Comparison of ENCODE assay signal across 12 cellular contexts in genomic region chr7:131538071-131538790, GRCh38. TPM values are rescaled to one million over a fixed set of nuclear protein-coding genes. Genes with fewer than 3 reads are reported as not detected.
DNase-seq lines count a peak whose midpoint lies in the region; ATAC-seq and TF ChIP-seq lines count a peak whose summit lies in the region.
"Had no signal": no experiment of that assay in that cellular context is flagged by ENCODE, and none has a peak within 500 bp of the region (broad histone marks: within the 10 kb centered on the region; RNA-seq: fewer than 3 reads in every experiment).

No MANE protein-coding gene starts in this region.

- ATAC-seq in left lung (no peak), upper lobe of left lung (ENCODE audit: low FRiP score in 2 of 2) (no peak)

- no peak overlapping the region for H3K9ac ChIP-seq in HUES64 (ENCODE audit: low read depth, low read length)

- no peaks in the 10 kb centered on the region for H3K27me3 ChIP-seq in HUES64 (ENCODE audit: insufficient read depth, low read length)
- H3K27me3 ChIP-seq in left lung, result no peaks in the 10 kb centered on the region
- H3K27me3 ChIP-seq in upper lobe of left lung, result no peaks in the 10 kb centered on the region
- no peaks in the 10 kb centered on the region for H3K27me3 ChIP-seq in tibial artery

- H3K4me3 ChIP-seq in HUES64 (ENCODE audit: low read length) (no peak overlapping the region), left lung (no peak overlapping the region), upper lobe of left lung (no peak overlapping the region), tibial artery (no peak overlapping the region)
- H3K4me3 ChIP-seq: SK-N-MC had no signal

- peaks cover 45% of the 10 kb centered on the region for H3K4me1 Mint-ChIP-seq in chondrocyte (ENCODE audit: low read depth)
- H3K4me1 Mint-ChIP-seq in T-helper 2 cell treated with Interferon-gamma antibody and Interleukin-4, amounts not matched to agents 5 μg/mL and 100 μg/mL, for 36 hours (ENCODE audit: low read depth), result no peaks in the 10 kb centered on the region

- H3K9me3 Mint-ChIP-seq in chondrocyte (ENCODE audit: low read depth), result no peaks in the 10 kb centered on the region
- H3K9me3 Mint-ChIP-seq in T-helper 2 cell treated with Interferon-gamma antibody and Interleukin-4, amounts not matched to agents 5 μg/mL and 100 μg/mL, for 36 hours, result no peaks in the 10 kb centered on the region
- H3K9me3 Mint-ChIP-seq: dendritic cell treated with granulocyte-macrophage colony-stimulating factor and Interleukin-4, amounts not matched to agents 40 ng/mL and 50 ng/mL, for 4 days had no signal

- WGBS in HUES64, result 83% methylated on average over 12 of the region's 12 CpGs
- 85 to 88% methylated on average over 8 to 12 of the region's 12 CpGs for WGBS in upper lobe of left lung, 2 donors

- H3K4me1 ChIP-seq in HUES64 (ENCODE audit: insufficient read depth, low read length) (peaks cover 44% of the 10 kb centered on the region), left lung (peaks cover 0 to 32% of the 10 kb centered on the region in 2 donors), upper lobe of left lung (peaks cover 39 to 53% (median 49%) of the 10 kb centered on the region in 4 donors), tibial artery (peaks cover 0 to 14% (median 3%) of the 10 kb centered on the region in 4 donors)

- H3K27me3 Mint-ChIP-seq in chondrocyte (ENCODE audit: low read depth), result no peaks in the 10 kb centered on the region
- H3K27me3 Mint-ChIP-seq in T-helper 2 cell treated with Interferon-gamma antibody and Interleukin-4, amounts not matched to agents 5 μg/mL and 100 μg/mL, for 36 hours (ENCODE audit: low read depth), result peaks cover 3% of the 10 kb centered on the region
- H3K27me3 Mint-ChIP-seq: dendritic cell treated with granulocyte-macrophage colony-stimulating factor and Interleukin-4, amounts not matched to agents 40 ng/mL and 50 ng/mL, for 4 days had no signal

- TF ChIP-seq EP300 in upper lobe of left lung (IDR thresholded peaks at IDR 0.05), result no peak

- intact Hi-C loops in left lung (cut with DNase I), result no loop called here
- intact Hi-C loops in tibial artery (cut with DNase I; ENCODE audit: low total_unique reads), result no loop called here

- peak; percentile 88 for DNase-seq in chondrocyte (ENCODE audit: low spot score)
- DNase-seq in left lung, result no peak
- no peak for DNase-seq in upper lobe of left lung
- DNase-seq in T-helper 2 cell treated with Interferon-gamma antibody and Interleukin-4, amounts not matched to agents 5 μg/mL and 100 μg/mL, for 36 hours (ENCODE audit: low spot score), result no peak
- no peak for DNase-seq in tibial artery
- no peak for DNase-seq in RPMI8226
- DNase-seq in NCI-H1105 treated with DMSO at 0.1 percent for 48 hours (lab: John Stamatoyannopoulos, UW), result no peak
- DNase-seq: GDM1, NCI-H187 treated with DMSO at 0.1 percent for 48 hours had no signal

- TF ChIP-seq CTCF in chondrocyte (IDR thresholded peaks at IDR 0.05) (no peak), left lung (IDR thresholded peaks at IDR 0.05) (no peak), upper lobe of left lung (IDR thresholded peaks at IDR 0.05) (no peak), tibial artery (IDR thresholded peaks at IDR 0.05) (no peak)

- H3K36me3 ChIP-seq in HUES64 (ENCODE audit: insufficient read depth, low read length) (peaks cover 88% of the 10 kb centered on the region), left lung (no peaks in the 10 kb centered on the region), upper lobe of left lung (no peaks in the 10 kb centered on the region), tibial artery (no peaks in the 10 kb centered on the region)

- no peak for TF ChIP-seq POLR2A in upper lobe of left lung (IDR thresholded peaks at IDR 0.05)

- peak overlapping the region; percentile 68 for H3K27ac ChIP-seq in HUES64 (ENCODE audit: low read depth, low read length)
- peak overlapping the region; percentile 24 to 53 for H3K27ac ChIP-seq in left lung
- H3K27ac ChIP-seq in upper lobe of left lung, result peak overlapping the region; percentile 40 to 85 (median 76)
- no peak overlapping the region for H3K27ac ChIP-seq in tibial artery
- H3K27ac ChIP-seq: SK-N-MC had no signal

- H3K36me3 Mint-ChIP-seq in chondrocyte (ENCODE audit: low read depth), result no peaks in the 10 kb centered on the region
- H3K36me3 Mint-ChIP-seq in T-helper 2 cell treated with Interferon-gamma antibody and Interleukin-4, amounts not matched to agents 5 μg/mL and 100 μg/mL, for 36 hours (ENCODE audit: low read depth), result no peaks in the 10 kb centered on the region

- peak overlapping the region; percentile 78 for H3K27ac Mint-ChIP-seq in chondrocyte (ENCODE audit: unreplicated experiment)
- no peak overlapping the region for H3K27ac Mint-ChIP-seq in T-helper 2 cell treated with Interferon-gamma antibody and Interleukin-4, amounts not matched to agents 5 μg/mL and 100 μg/mL, for 36 hours
- H3K27ac Mint-ChIP-seq: dendritic cell treated with granulocyte-macrophage colony-stimulating factor and Interleukin-4, amounts not matched to agents 40 ng/mL and 50 ng/mL, for 4 days had no signal

- H3K9me3 ChIP-seq in HUES64 (ENCODE audit: insufficient read depth, low read depth, low read length) (no peaks in the 10 kb centered on the region), left lung (no peaks in the 10 kb centered on the region), upper lobe of left lung (no peaks in the 10 kb centered on the region), tibial artery (no peaks in the 10 kb centered on the region)

- H3K4me3 Mint-ChIP-seq in chondrocyte (ENCODE audit: unreplicated experiment), result no peak overlapping the region
- no peak overlapping the region for H3K4me3 Mint-ChIP-seq in T-helper 2 cell treated with Interferon-gamma antibody and Interleukin-4, amounts not matched to agents 5 μg/mL and 100 μg/mL, for 36 hours
- H3K4me3 Mint-ChIP-seq: dendritic cell treated with granulocyte-macrophage colony-stimulating factor and Interleukin-4, amounts not matched to agents 40 ng/mL and 50 ng/mL, for 4 days had no signal

RNA-seq across cellular contexts. Expression of gene PODXL, which starts 18.2 kb away (rescaled TPM):
- polyA plus RNA-seq in HUES64 (2013, experiment 1 of 2), result 315 TPM
- 331 TPM for polyA plus RNA-seq in HUES64 (2013, experiment 2 of 2)
- 11.9 to 14.5 TPM (median 14.0 TPM) in 3 replicates for total RNA-seq in chondrocyte
- total RNA-seq in left lung, result 100 to 1,000 TPM in 1 of 2 donors, 10 to 100 TPM in 1; 62.1 to 124 TPM
- 100 to 1,000 TPM in 3 of 6 donors, 10 to 100 TPM in 3; 57.0 to 108 (median 96.6) TPM for total RNA-seq in upper lobe of left lung

Comparison
In these comparisons a context has a peak if more than half of its experiments do, and no peak if none do; other contexts are left out.
1. H3K27ac ChIP-seq: peak in HUES64 (single experiment), left lung (2 of 2) and upper lobe of left lung (4 of 4); none in tibial artery (0 of 2).